8 cellular contexts compared by ENCODE assay signal in the genomic region with DNA sequence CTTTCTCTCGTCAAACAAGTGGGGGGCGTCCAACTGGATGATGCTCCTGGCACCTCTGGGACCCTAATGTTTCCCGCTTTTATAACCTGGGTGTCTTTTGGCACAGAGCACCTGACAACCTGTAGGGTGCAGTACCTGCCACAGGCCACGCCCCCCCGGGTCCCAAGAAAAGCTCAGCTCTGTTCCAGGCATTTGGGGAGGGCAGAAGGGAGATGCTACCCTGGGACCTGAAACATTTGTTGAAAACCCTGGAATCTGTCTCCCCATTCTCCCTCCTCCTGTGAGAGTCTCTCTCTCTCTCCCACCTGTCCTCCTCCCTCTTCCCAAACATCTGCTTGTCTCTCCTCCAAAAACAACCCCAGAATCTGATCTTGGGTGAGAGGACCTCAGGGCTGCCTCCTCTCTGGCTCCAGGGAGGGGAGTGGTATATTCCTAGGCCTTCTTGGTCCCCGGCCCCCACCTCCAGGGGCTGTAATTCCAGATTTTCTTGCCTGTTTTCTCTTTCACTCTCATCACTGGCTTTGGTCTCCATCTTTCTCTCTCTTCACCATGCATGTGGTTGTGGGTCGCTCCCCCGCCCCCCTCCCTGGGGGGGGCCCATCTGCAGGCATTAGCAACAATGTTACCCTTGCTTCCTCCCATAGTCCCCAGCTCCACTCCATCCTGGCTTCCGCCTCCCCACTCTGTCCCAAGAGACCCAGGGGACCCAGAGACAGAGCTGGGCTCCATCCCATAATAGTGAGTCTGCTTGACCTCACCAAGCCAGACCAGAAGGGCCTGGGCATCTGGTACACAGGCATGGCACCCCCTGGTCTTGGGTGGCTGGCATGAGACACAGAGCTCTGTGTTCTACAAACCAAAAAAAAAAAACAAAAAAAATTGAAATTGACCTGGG. TPM values are rescaled to one million over a fixed set of nuclear protein-coding genes. Genes with fewer than 3 reads are reported as not detected.
A peak's percentile ranks its signal among the peaks of the same experiment; 100 is the strongest.
DNase-seq lines count a peak whose midpoint lies in the region; ATAC-seq, FAIRE-seq and TF ChIP-seq lines count a peak whose summit lies in the region.

No MANE protein-coding gene starts in this region.

- peaks cover 5% of the 10 kb centered on the region for H3K27me3 Mint-ChIP-seq in activated CD4-positive, alpha-beta T cell treated with anti-CD3 and anti-CD28 coated beads, Interleukin-2, amount 10 ng/mL, durations not matched to agents 7 days and 5 days

- H3K4me3 Mint-ChIP-seq in activated CD4-positive, alpha-beta T cell treated with anti-CD3 and anti-CD28 coated beads, Interleukin-2, amount 10 ng/mL, durations not matched to agents 7 days and 5 days, result no peak overlapping the region

- H3K36me3 ChIP-seq in SK-N-SH (replicated peaks in 1 of 2; ENCODE audit: control insufficient read depth in 1 of 2, insufficient read depth in 2 of 2, low read length in 1 of 2) (no peaks in the 10 kb centered on the region), kidney (ENCODE audit: control insufficient read depth in 1 of 2, insufficient read depth in 2 of 2, low read length in 2 of 2) (peaks cover 0 to 6% of the 10 kb centered on the region in 2 donors), suprapubic skin (peaks cover 3% of the 10 kb centered on the region)

- CTCF ChIA-PET in activated CD4-positive, alpha-beta T cell treated with anti-CD3 and anti-CD28 coated beads, Interleukin-2, amount 10 ng/mL, durations not matched to agents 7 days and 5 days (lab: Charles Lee), result interaction anchor here (0.9 to 2.7 kb wide), 14 partner anchors 9 to 555 kb away, joined by 3 to 11 read pairs (median 4); no protein-coding TSS in a partner anchor
- CTCF ChIA-PET in SK-N-SH (lab: Yijun Ruan, JAX), result interaction anchor here (0.7 to 27.7 kb wide), 12 partner anchors 9 to 301 kb away, joined by 3 to 603 read pairs (median 6); no protein-coding TSS in a partner anchor

- H3K9me2 ChIP-seq in SK-N-SH, result no peaks in the 10 kb centered on the region

- FAIRE-seq in kidney (lab: Jason Lieb, UNC), result no peak

- peaks cover 85% of the 10 kb centered on the region for H3K79me2 ChIP-seq in SK-N-SH (ENCODE audit: insufficient read depth)

- H3K4me1 ChIP-seq in SK-N-SH (ENCODE audit: control insufficient read depth in 1 of 2, insufficient read depth in 2 of 2, low read depth in 1 of 2, low read length in 1 of 2), result peaks cover 59 to 71% of the 10 kb centered on the region in 2 experiments
- H3K4me1 ChIP-seq in kidney (ENCODE audit: control insufficient read depth in 1 of 2, insufficient read depth in 1 of 2, low read depth in 1 of 2, low read length in 2 of 2), result peaks cover 26 to 49% of the 10 kb centered on the region in 2 donors
- peaks cover 86% of the 10 kb centered on the region for H3K4me1 ChIP-seq in suprapubic skin

- peaks cover 33% of the 10 kb centered on the region for H3K4me1 Mint-ChIP-seq in activated CD4-positive, alpha-beta T cell treated with anti-CD3 and anti-CD28 coated beads, Interleukin-2, amount 10 ng/mL, durations not matched to agents 7 days and 5 days

- no peaks in the 10 kb centered on the region for H3K36me3 Mint-ChIP-seq in activated CD4-positive, alpha-beta T cell treated with anti-CD3 and anti-CD28 coated beads, Interleukin-2, amount 10 ng/mL, durations not matched to agents 7 days and 5 days (ENCODE audit: low read depth)

- H4K20me1 ChIP-seq in SK-N-SH (ENCODE audit: insufficient read depth), result peaks cover 73% of the 10 kb centered on the region

- 0 out of 2 replicates have a peak overlapping the region, but pooled peaks have one; percentile 23 for H3K9ac ChIP-seq in SK-N-SH
- H3K9ac ChIP-seq in kidney (ENCODE audit: low read length in 2 of 2), result peak overlapping the region in 1 of 2 donors; percentile 25

- POLR2A ChIA-PET in activated CD4-positive, alpha-beta T cell treated with anti-CD3 and anti-CD28 coated beads, Interleukin-2, amount 10 ng/mL, durations not matched to agents 7 days and 5 days (lab: Charles Lee), result no interaction called here
- POLR2A ChIA-PET in SK-N-SH (lab: Yijun Ruan, JAX), result interaction anchor here (0.5 to 2.3 kb wide), 8 partner anchors 10 to 119 kb away, joined by 3 to 10 read pairs (median 4); a partner anchor contains a TSS

- H3K27ac Mint-ChIP-seq in activated CD4-positive, alpha-beta T cell treated with anti-CD3 and anti-CD28 coated beads, Interleukin-2, amount 10 ng/mL, durations not matched to agents 7 days and 5 days, result peak overlapping the region; percentile 33

- H3K9me3 ChIP-seq in SK-N-SH (no peaks in the 10 kb centered on the region), kidney (ENCODE audit: control insufficient read depth in 1 of 2, low read length in 2 of 2) (no peaks in the 10 kb centered on the region), suprapubic skin (no peaks in the 10 kb centered on the region)

- H3F3A ChIP-seq in SK-N-SH (replicated peaks; ENCODE audit: insufficient read depth), result peaks cover 19% of the 10 kb centered on the region

- DNase-seq in activated CD4-positive, alpha-beta T cell treated with anti-CD3 and anti-CD28 coated beads, Interleukin-2, amount 10 ng/mL, durations not matched to agents 7 days and 5 days, result no peak
- no peak for DNase-seq in activated CD4-positive, alpha-beta T cell treated with anti-CD3 and anti-CD28 coated beads, Interleukin-2, amount 50 U/mL, for 48 hours
- peak; percentile 78 for DNase-seq in SK-N-SH
- DNase-seq in kidney, result no peak
- DNase-seq in suprapubic skin (ENCODE audit: low spot score in 2 of 2), result no peak
- no peak for DNase-seq in NCI-H1694 (lab: John Stamatoyannopoulos, UW)

- H2AFZ ChIP-seq in SK-N-SH (ENCODE audit: low read depth), result no peak overlapping the region

- H3K27me3 ChIP-seq in SK-N-SH (ENCODE audit: insufficient read depth), result no peaks in the 10 kb centered on the region
- no peaks in the 10 kb centered on the region for H3K27me3 ChIP-seq in suprapubic skin

- intact Hi-C loops in kidney (cut with DNase I), result loop anchor here (10.0 kb wide), 1 partner anchor 295 kb away; no protein-coding TSS in a partner anchor

- peak in 1 of 2 experiments; percentile 8; a peak in 1 of 4 replicates for TF ChIP-seq EP300 in SK-N-SH (IDR thresholded peaks at IDR 0.05; ENCODE audit: borderline replicate concordance in 1 of 2, low read depth in 1 of 2, low read length in 1 of 2)
- TF ChIP-seq EP300 in suprapubic skin (IDR thresholded peaks at IDR 0.05), result no peak

- H3K9me3 Mint-ChIP-seq in activated CD4-positive, alpha-beta T cell treated with anti-CD3 and anti-CD28 coated beads, Interleukin-2, amount 10 ng/mL, durations not matched to agents 7 days and 5 days, result no peaks in the 10 kb centered on the region

- WGBS in SK-N-SH (ENCODE audit: low lambda C conversion rate), result 77% methylated on average over 6 of the region's 9 CpGs
- 32% methylated on average over 4 of the region's 9 CpGs for WGBS in suprapubic skin

- H3K4me2 ChIP-seq in SK-N-SH, result peak overlapping the region; percentile 100

- no peak for TF ChIP-seq RAD21 in SK-N-SH (IDR thresholded peaks at IDR 0.05; ENCODE audit: low read length)

- ATAC-seq in GM21423 (IDR thresholded peaks at IDR 0.05; ENCODE audit: unreplicated experiment) (no peak), HG03108 (IDR thresholded peaks at IDR 0.05; ENCODE audit: unreplicated experiment) (no peak)

- peak overlapping the region in 1 of 2 experiments; percentile 33; a peak in 2 of 4 replicates for H3K4me3 ChIP-seq in SK-N-SH (ENCODE audit: low read depth in 2 of 2, low read length in 1 of 2)
- H3K4me3 ChIP-seq in kidney (ENCODE audit: low read length in 2 of 2), result no peak overlapping the region
- peak overlapping the region; percentile 19 for H3K4me3 ChIP-seq in suprapubic skin

- H3K27ac ChIP-seq in SK-N-SH (ENCODE audit: low read depth in 2 of 2, low read length in 1 of 2) (peak overlapping the region; percentile 60 to 61), kidney (ENCODE audit: low read depth in 2 of 2, low read length in 2 of 2) (peak overlapping the region; percentile 63 to 72), suprapubic skin (peak overlapping the region; percentile 65)

- TF ChIP-seq CTCF in SK-N-SH (IDR thresholded peaks at IDR 0.05), result no peak
- TF ChIP-seq CTCF in kidney (IDR thresholded peaks at IDR 0.05; ENCODE audit: borderline replicate concordance, extremely low read depth, insufficient read depth), result no peak
- no peak for TF ChIP-seq CTCF in suprapubic skin (IDR thresholded peaks at IDR 0.05)

- no peak for TF ChIP-seq POLR2A in suprapubic skin (IDR thresholded peaks at IDR 0.05)

TF ChIP-seq in SK-N-SH, 30 proteins besides CTCF, POLR2A, EP300 and RAD21:
- TF ChIP-seq POLR2AphosphoS5 (IDR thresholded peaks at IDR 0.05; ENCODE audit: low read depth, low read length) (no peak), MXI1 (IDR thresholded peaks at IDR 0.05; ENCODE audit: low read depth, low read length) (peak; percentile 51; the same call in 1 of the 2 replicates)

RNA-seq across cellular contexts. Expression of a gene that starts 4.1 kb away (rescaled TPM):
- total RNA-seq in activated CD4-positive, alpha-beta T cell treated with anti-CD3 and anti-CD28 coated beads, Interleukin-2, amount 10 ng/mL, durations not matched to agents 7 days and 5 days, result 10 to 100 TPM; 15.3 to 19.3 TPM
- 3.1 and 8.5 TPM in 2 replicates for polyA plus RNA-seq in SK-N-SH (2012; rRNA removed)
- polyA plus RNA-seq in SK-N-SH (2012; cell fraction: cytosol; rRNA removed), result 3.2 and 4.4 TPM in 2 replicates
- 19.2 and 28.1 TPM in 2 replicates for polyA plus RNA-seq in SK-N-SH (2012; cell fraction: nucleus; rRNA removed)
- 48.2 TPM for total RNA-seq in kidney
- polyA plus RNA-seq in kidney (ENCODE audit: insufficient read depth, low read depth, low replicate concordance), result 8.5 TPM
- total RNA-seq in suprapubic skin, result 100 to 1,000 TPM in 1 of 4 donors, 10 to 100 TPM in 3; 46.7 to 103 (median 60.1) TPM

RNA-seq across cellular contexts. Expression of a gene that starts 35.1 kb away (rescaled TPM):
- not detected for total RNA-seq in activated CD4-positive, alpha-beta T cell treated with anti-CD3 and anti-CD28 coated beads, Interleukin-2, amount 10 ng/mL, durations not matched to agents 7 days and 5 days
- polyA plus RNA-seq in SK-N-SH (2012; rRNA removed) (not detected in 2 replicates), kidney (ENCODE audit: insufficient read depth, low read depth, low replicate concordance) (2.5 TPM)
- polyA plus RNA-seq in SK-N-SH (2012; cell fraction: cytosol; rRNA removed), result not detected in 2 replicates
- 0.01 TPM in 1 of 2 replicates, not detected in the other for polyA plus RNA-seq in SK-N-SH (2012; cell fraction: nucleus; rRNA removed)
- total RNA-seq in kidney (23.3 TPM), suprapubic skin (1 to 10 TPM; 3.0 to 9.2 (median 5.9) TPM)
